ENCODE assay signal across 2 cellular contexts in genomic region chr10:78979938-78980337, GRCh38.
TF ChIP-seq lines count a peak whose summit lies in the region.

No MANE protein-coding gene starts in this region.

TF ChIP-seq in H1, 55 proteins besides CTCF, POLR2A, EP300 and RAD21 (continued from another document):
- TF ChIP-seq CHD7 (IDR thresholded peaks at IDR 0.05; ENCODE audit: insufficient replicate concordance, low read length) (no peak), CBX8 (IDR thresholded peaks at IDR 0.05; ENCODE audit: borderline replicate concordance, low read depth, low read length) (no peak), SRF (IDR thresholded peaks at IDR 0.05; ENCODE audit: low read depth, low read length) (no peak), BACH1 (IDR thresholded peaks at IDR 0.05; ENCODE audit: low read length) (no peak), ZNF274 (IDR thresholded peaks at IDR 0.05; ENCODE audit: borderline replicate concordance, extremely low read depth, low read length) (no peak), YY1 (IDR thresholded peaks at IDR 0.05; ENCODE audit: low read depth, low read length) (no peak), JUN (IDR thresholded peaks at IDR 0.05; ENCODE audit: low read depth, low read length) (no peak), SIRT6 (IDR thresholded peaks at IDR 0.05; ENCODE audit: low read length) (no peak), BRCA1 (IDR thresholded peaks at IDR 0.05; ENCODE audit: low read depth, low read length) (no peak), CHD1 (IDR thresholded peaks at IDR 0.05; ENCODE audit: low read depth, low read length) (no peak), USF2 (IDR thresholded peaks at IDR 0.05; ENCODE audit: low read length) (no peak), SP1 (IDR thresholded peaks at IDR 0.05; ENCODE audit: low read depth, low read length) (no peak), SIX5 (IDR thresholded peaks at IDR 0.05; ENCODE audit: low read depth, low read length) (no peak), SAP30 (IDR thresholded peaks at IDR 0.05; ENCODE audit: insufficient read depth, insufficient replicate concordance, low read length) (no peak)
TF ChIP-seq in H1: peak in this region for 0.

TF ChIP-seq in WTC11, 78 proteins besides CTCF, POLR2A, EP300 and RAD21 (continued from another document):
- TF ChIP-seq AR (CRISPR knock-in tag; IDR thresholded peaks at IDR 0.05) (no peak), ATF3 (CRISPR knock-in tag; conservative IDR thresholded peaks at IDR 0.05) (no peak), OVOL2 (CRISPR knock-in tag; IDR thresholded peaks at IDR 0.05; ENCODE audit: borderline replicate concordance) (no peak), ELF4 (CRISPR knock-in tag; IDR thresholded peaks at IDR 0.05; ENCODE audit: low read depth) (no peak), ZNF138 (CRISPR knock-in tag; conservative IDR thresholded peaks at IDR 0.05) (no peak), MLX (CRISPR knock-in tag; IDR thresholded peaks at IDR 0.05) (no peak), ATF6 (CRISPR knock-in tag; IDR thresholded peaks at IDR 0.05) (no peak), GABPB1 (CRISPR knock-in tag; IDR thresholded peaks at IDR 0.05) (no peak), CDX4 (CRISPR knock-in tag; IDR thresholded peaks at IDR 0.05; ENCODE audit: borderline replicate concordance) (no peak), GRHL2 (CRISPR knock-in tag; IDR thresholded peaks at IDR 0.05; ENCODE audit: insufficient replicate concordance, severe bottlenecking) (no peak), IRF2 (CRISPR knock-in tag; IDR thresholded peaks at IDR 0.05; ENCODE audit: borderline replicate concordance, low read depth) (no peak), ZMAT4 (CRISPR knock-in tag; IDR thresholded peaks at IDR 0.05) (no peak), FOXP4 (CRISPR knock-in tag; IDR thresholded peaks at IDR 0.05) (no peak), TEAD1 (CRISPR knock-in tag; IDR thresholded peaks at IDR 0.05) (no peak), RELA (CRISPR knock-in tag; IDR thresholded peaks at IDR 0.05; ENCODE audit: borderline replicate concordance) (no peak), HMGA2 (CRISPR knock-in tag; IDR thresholded peaks at IDR 0.05) (no peak), RORB (CRISPR knock-in tag; IDR thresholded peaks at IDR 0.05) (no peak), E2F5 (CRISPR knock-in tag; IDR thresholded peaks at IDR 0.05) (no peak)
